In genomic region chr17:37177234-37177633, GRCh38 we compare ENCODE assay signal across 16 cellular contexts.
DNase-seq lines count a peak whose midpoint lies in the region; ATAC-seq and TF ChIP-seq lines count a peak whose summit lies in the region.
"Had no signal": no experiment of that assay in that cellular context is flagged by ENCODE, and none has a peak within 500 bp of the region (broad histone marks: within the 10 kb centered on the region; RNA-seq: fewer than 3 reads in every experiment).

No MANE protein-coding gene starts in this region.

- intact Hi-C loops in right cardiac atrium (cut with DNase I) = no loop called here
- intact Hi-C loops in heart right ventricle (cut with DNase I) = no loop called here

- no peak for ATAC-seq in HG02610 (IDR thresholded peaks at IDR 0.05; ENCODE audit: unreplicated experiment)
- ATAC-seq in right cardiac atrium = no peak
- no peak for ATAC-seq in heart right ventricle
- ATAC-seq: heart left ventricle, left ventricle myocardium superior had no signal

- WGBS in right cardiac atrium = 62% methylated on average over 4 of the region's 4 CpGs
- 64 to 69% methylated on average over 4 of the region's 4 CpGs for WGBS in heart right ventricle, 2 donors

- DNase-seq in COLO829 (ENCODE audit: low spot score) (peak; percentile 42), NCI-H146 treated with DMSO at 0.1 percent for 48 hours (lab: John Stamatoyannopoulos, UW; ENCODE audit: unreplicated experiment) (peak; percentile 20), left kidney (ENCODE audit: low read depth, low spot score) (peak; percentile 4), GM20000 (ENCODE audit: low spot score) (no peak), right cardiac atrium (no peak), heart right ventricle (no peak)
- DNase-seq: activated CD4-positive, CD25-positive, alpha-beta regulatory T cell; heart left ventricle; left ventricle myocardium superior; NCI-H510A; stimulated activated CD4-positive, alpha-beta T cell treated with anti-CD3 and anti-CD28 coated beads, Interleukin-15, amount 100 ng/mL, for 24 hours; stimulated activated CD8-positive, alpha-beta memory T cell treated with anti-CD3 and anti-CD28 coated beads, Interleukin-4, amount 100 ng/mL, for 48 hours had no signal

- H3K9me3 ChIP-seq in right cardiac atrium (ENCODE audit: control insufficient read depth, low read length) = no peaks in the 10 kb centered on the region
- H3K9me3 ChIP-seq in heart right ventricle = no peaks in the 10 kb centered on the region
- H3K9me3 ChIP-seq: heart left ventricle, SJSA1, vagina had no signal

- H3K4me1 ChIP-seq in right cardiac atrium (ENCODE audit: control insufficient read depth, insufficient read depth, low read length) (no peaks in the 10 kb centered on the region), heart right ventricle (no peaks in the 10 kb centered on the region)
- H3K4me1 ChIP-seq: heart left ventricle, vagina had no signal

- peaks cover 0 to 63% (median 8%) of the 10 kb centered on the region in 9 donors for H3K36me3 ChIP-seq in heart right ventricle

- peak overlapping the region; percentile 61 for H3K27ac ChIP-seq in angular gyrus (ENCODE audit: low read depth, low read length)
- no peak overlapping the region for H3K27ac ChIP-seq in right cardiac atrium (ENCODE audit: low read length)
- H3K27ac ChIP-seq in heart right ventricle = no peak overlapping the region
- H3K27ac ChIP-seq: heart left ventricle, SJSA1, vagina had no signal

- TF ChIP-seq CTCF in GM20000 (IDR thresholded peaks at IDR 0.05; ENCODE audit: extremely low read depth, missing control alignments) (no peak), heart right ventricle (IDR thresholded peaks at IDR 0.05) (no peak)

- H3K4me3 ChIP-seq in right cardiac atrium (ENCODE audit: low read length) (no peak overlapping the region), heart right ventricle (no peak overlapping the region)
- H3K4me3 ChIP-seq: heart left ventricle, SJSA1, vagina had no signal

- H3K27me3 ChIP-seq in right cardiac atrium (ENCODE audit: control insufficient read depth, insufficient read depth) = no peaks in the 10 kb centered on the region
- H3K27me3 ChIP-seq in heart right ventricle = no peaks in the 10 kb centered on the region
- H3K27me3 ChIP-seq: heart left ventricle, SJSA1, vagina had no signal

Comparison
In these comparisons a context has a peak if more than half of its experiments do, and no peak if none do; other contexts are left out.
1. DNase-seq: peak in COLO829 (single experiment), NCI-H146 treated with DMSO at 0.1 percent for 48 hours (single experiment) and left kidney (single experiment); none in GM20000 (single experiment), right cardiac atrium (0 of 3) and heart right ventricle (0 of 2).